8 cellular contexts compared by ENCODE assay signal in genomic region chr2:3518496-3519254, GRCh38. TPM values are rescaled to one million over a fixed set of nuclear protein-coding genes. Genes with fewer than 3 reads are reported as not detected.
DNase-seq lines count a peak whose midpoint lies in the region; ATAC-seq and TF ChIP-seq lines count a peak whose summit lies in the region.

No MANE protein-coding gene starts in this region.

- H3K9me3 Mint-ChIP-seq in activated naive CD4-positive, alpha-beta T cell treated with anti-CD3 and anti-CD28 coated beads, Interleukin-2, amount 50 U/mL, for 24 hours: peaks cover 5% of the 10 kb centered on the region

- H3K4me3 ChIP-seq in GM06990 (replicated peaks; ENCODE audit: low read depth, low read length) (peak overlapping the region; percentile 94), NB4 (ENCODE audit: low read depth, low read length) (peak overlapping the region; percentile 93), testis (peak overlapping the region; percentile 70 to 90)

- H3K4me1 Mint-ChIP-seq in activated naive CD4-positive, alpha-beta T cell treated with anti-CD3 and anti-CD28 coated beads, Interleukin-2, amount 50 U/mL, for 24 hours: peaks cover 48% of the 10 kb centered on the region

- no peaks in the 10 kb centered on the region for H3K9me3 ChIP-seq in testis

- no peaks in the 10 kb centered on the region for H3K27me3 Mint-ChIP-seq in activated naive CD4-positive, alpha-beta T cell treated with anti-CD3 and anti-CD28 coated beads, Interleukin-2, amount 50 U/mL, for 24 hours

- intact Hi-C loops in testis (cut with DNase I; ENCODE audit: low total_unique reads): no loop called here

- peaks cover 18% of the 10 kb centered on the region for H3K36me3 Mint-ChIP-seq in activated naive CD4-positive, alpha-beta T cell treated with anti-CD3 and anti-CD28 coated beads, Interleukin-2, amount 50 U/mL, for 24 hours

- peak overlapping the region; percentile 93 for H3K27ac Mint-ChIP-seq in activated naive CD4-positive, alpha-beta T cell treated with anti-CD3 and anti-CD28 coated beads, Interleukin-2, amount 50 U/mL, for 24 hours

- H3K4me3 Mint-ChIP-seq in activated naive CD4-positive, alpha-beta T cell treated with anti-CD3 and anti-CD28 coated beads, Interleukin-2, amount 50 U/mL, for 24 hours: peak overlapping the region; percentile 96

- H3K4me1 ChIP-seq in testis: peaks cover 14% of the 10 kb centered on the region

- 0% methylated on average over 4 to 42 of the region's 67 CpGs for WGBS in testis, 2 donors

- no peaks in the 10 kb centered on the region for H3K36me3 ChIP-seq in GM06990 (ENCODE audit: control insufficient read depth, insufficient read depth, low read length)
- no peaks in the 10 kb centered on the region for H3K36me3 ChIP-seq in testis (ENCODE audit: low read depth, missing control alignments)

- TF ChIP-seq POLR2A in NB4 (IDR thresholded peaks at IDR 0.05; ENCODE audit: extremely low read depth, insufficient read length) (peak; percentile 96), testis (IDR thresholded peaks at IDR 0.05) (no peak)

- H3K27me3 ChIP-seq in GM06990 (replicated peaks; ENCODE audit: control insufficient read depth, insufficient read depth, low read length) (no peaks in the 10 kb centered on the region), testis (no peaks in the 10 kb centered on the region)

- peak overlapping the region; percentile 82 to 95 for H3K27ac ChIP-seq in testis

- TF ChIP-seq CTCF in GM06990 (IDR thresholded peaks at IDR 0.05; ENCODE audit: insufficient read depth, low read length, poor library complexity, severe bottlenecking): no peak
- no peak for TF ChIP-seq CTCF in NB4 (IDR thresholded peaks at IDR 0.05; ENCODE audit: low read depth, low read length)
- TF ChIP-seq CTCF in omental fat pad (IDR thresholded peaks at IDR 0.05): no peak
- TF ChIP-seq CTCF in testis (IDR thresholded peaks at IDR 0.05): peak in 1 of 3 experiments; percentile 4

- ATAC-seq in HG02571 (IDR thresholded peaks at IDR 0.05; ENCODE audit: unreplicated experiment) (peak; percentile 72), omental fat pad (ENCODE audit: low FRiP score) (peak; percentile 96)

- DNase-seq in GM06990 (ENCODE audit: extremely low read depth, insufficient read length): peak; percentile 99
- DNase-seq in NB4 (ENCODE audit: low read depth): peak; percentile 97
- peak; percentile 98 for DNase-seq in SK-N-DZ (ENCODE audit: low spot score)
- DNase-seq in glomerular visceral epithelial cell (ENCODE audit: extremely low spot score): peak; percentile 98
- peak; percentile 83 for DNase-seq in omental fat pad (ENCODE audit: low spot score)
- peak; percentile 95 for DNase-seq in testis

RNA-seq across cellular contexts. Expression of gene ADI1, which starts 0.7 kb away (rescaled TPM):
- 43.2 and 45.6 TPM in 2 replicates for polyA plus RNA-seq in SK-N-DZ (2014; cell fraction: cytosol; rRNA removed)
- polyA plus RNA-seq in SK-N-DZ (2014; cell fraction: nucleus; rRNA removed): 43.4 and 47.2 TPM in 2 replicates
- total RNA-seq in omental fat pad: 100 to 1,000 TPM in 1 of 4 donors, 10 to 100 TPM in 3; 54.6 to 117 (median 71.3) TPM
- 10 to 100 TPM; 41.6 to 52.5 TPM for total RNA-seq in testis
- polyA plus RNA-seq in testis (ENCODE audit: insufficient read depth, low read depth, low replicate concordance): 41.1 TPM

RNA-seq across cellular contexts. Expression of gene RNASEH1, which starts 39.5 kb away (rescaled TPM):
- polyA plus RNA-seq in SK-N-DZ (2014; cell fraction: cytosol; rRNA removed): 35.5 and 40.1 TPM in 2 replicates
- polyA plus RNA-seq in SK-N-DZ (2014; cell fraction: nucleus; rRNA removed): 22.3 and 30.8 TPM in 2 replicates
- total RNA-seq in omental fat pad (10 to 100 TPM; 17.9 to 26.3 (median 23.8) TPM), testis (10 to 100 TPM; 23.5 to 24.6 TPM)
- 19.5 TPM for polyA plus RNA-seq in testis (ENCODE audit: insufficient read depth, low read depth, low replicate concordance)

RNA-seq across cellular contexts. Expression of gene RPS7, which starts 56.4 kb away (rescaled TPM):
- polyA plus RNA-seq in SK-N-DZ (2014; cell fraction: cytosol; rRNA removed): 7,441 and 7,592 TPM in 2 replicates
- 6,740 and 9,402 TPM in 2 replicates for polyA plus RNA-seq in SK-N-DZ (2014; cell fraction: nucleus; rRNA removed)
- total RNA-seq in omental fat pad: 1,000 to 10,000 TPM; 2,150 to 4,864 (median 2,988) TPM
- total RNA-seq in testis: 100 to 1,000 TPM; 728 to 906 TPM
- 989 TPM for polyA plus RNA-seq in testis (ENCODE audit: insufficient read depth, low read depth, low replicate concordance)

Comparison
In these comparisons a context has a peak if more than half of its experiments do, and no peak if none do; other contexts are left out.
1. Peak in every context shown above with its lines: DNase-seq, ATAC-seq, H3K4me3 ChIP-seq and H3K27ac ChIP-seq.